1 cellular context compared by ENCODE assay signal in the genomic region with DNA sequence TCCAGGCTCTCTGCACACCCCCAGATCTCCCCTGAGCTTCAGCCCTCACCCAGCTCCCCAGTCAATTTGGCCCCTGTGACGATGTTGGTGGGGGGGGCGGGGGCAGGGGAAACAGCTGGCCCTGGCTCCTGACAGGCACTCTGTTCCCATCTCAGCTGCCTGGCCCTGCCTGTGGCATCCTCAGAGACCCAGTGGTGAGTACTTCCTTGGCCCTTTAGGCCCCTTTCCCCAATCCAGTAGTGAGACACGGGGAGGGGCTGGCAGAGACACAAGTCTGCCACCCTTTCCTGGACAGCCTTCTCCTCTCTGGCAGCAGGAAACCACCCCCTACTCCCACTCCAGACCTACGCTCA.
TF ChIP-seq lines count a peak whose summit lies in the region.

No MANE protein-coding gene starts in this region.

TF ChIP-seq in WTC11, 78 proteins besides CTCF, POLR2A, EP300 and RAD21:
- TF ChIP-seq TP53 (CRISPR knock-in tag; IDR thresholded peaks at IDR 0.05) (no peak), NFYB (CRISPR knock-in tag; conservative IDR thresholded peaks at IDR 0.05; ENCODE audit: low read depth) (no peak), ATF6 (CRISPR knock-in tag; IDR thresholded peaks at IDR 0.05) (no peak), CREM (CRISPR knock-in tag; IDR thresholded peaks at IDR 0.05) (no peak), CREB1 (CRISPR knock-in tag; IDR thresholded peaks at IDR 0.05) (no peak), USF1 (CRISPR knock-in tag; IDR thresholded peaks at IDR 0.05) (no peak)
